ENCODE assay signal across 1 cellular context in genomic region chr20:62301773-62302340, GRCh38.
TF ChIP-seq lines count a peak whose summit lies in the region.

No MANE protein-coding gene starts in this region.

TF ChIP-seq in HepG2, 621 proteins besides CTCF, POLR2A, EP300 and RAD21 (continued from another document):
- TF ChIP-seq, protein P1, sequence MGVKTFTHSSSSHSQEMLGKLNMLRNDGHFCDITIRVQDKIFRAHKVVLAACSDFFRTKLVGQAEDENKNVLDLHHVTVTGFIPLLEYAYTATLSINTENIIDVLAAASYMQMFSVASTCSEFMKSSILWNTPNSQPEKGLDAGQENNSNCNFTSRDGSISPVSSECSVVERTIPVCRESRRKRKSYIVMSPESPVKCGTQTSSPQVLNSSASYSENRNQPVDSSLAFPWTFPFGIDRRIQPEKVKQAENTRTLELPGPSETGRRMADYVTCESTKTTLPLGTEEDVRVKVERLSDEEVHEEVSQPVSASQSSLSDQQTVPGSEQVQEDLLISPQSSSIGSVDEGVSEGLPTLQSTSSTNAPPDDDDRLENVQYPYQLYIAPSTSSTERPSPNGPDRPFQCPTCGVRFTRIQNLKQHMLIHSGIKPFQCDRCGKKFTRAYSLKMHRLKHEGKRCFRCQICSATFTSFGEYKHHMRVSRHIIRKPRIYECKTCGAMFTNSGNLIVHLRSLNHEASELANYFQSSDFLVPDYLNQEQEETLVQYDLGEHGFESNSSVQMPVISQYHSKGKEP (CRISPR knock-in tag; IDR thresholded peaks at IDR 0.05), result 0 out of 2 replicates have a peak, but pooled peaks have one; percentile 62
- TF ChIP-seq ZFP82 (CRISPR knock-in tag; IDR thresholded peaks at IDR 0.05; ENCODE audit: borderline replicate concordance) (no peak), ZSCAN12 (CRISPR knock-in tag; IDR thresholded peaks at IDR 0.05) (peak; percentile 41; the same call in 1 of the 2 replicates), FOXK2 (IDR thresholded peaks at IDR 0.05) (no peak), ZMAT5 (CRISPR knock-in tag; IDR thresholded peaks at IDR 0.05; ENCODE audit: borderline replicate concordance, low read depth) (no peak), JDP2 (CRISPR knock-in tag; IDR thresholded peaks at IDR 0.05; ENCODE audit: borderline replicate concordance) (no peak), ZNF552 (CRISPR knock-in tag; IDR thresholded peaks at IDR 0.05; ENCODE audit: borderline replicate concordance) (0 out of 2 replicates have a peak, but pooled peaks have one; percentile 84), ZFP62 (CRISPR knock-in tag; IDR thresholded peaks at IDR 0.05) (no peak), THAP11 (CRISPR knock-in tag; IDR thresholded peaks at IDR 0.05) (peak; percentile 80), ZNF430 (CRISPR knock-in tag; IDR thresholded peaks at IDR 0.05) (peak; percentile 91), ZFP36L1 (CRISPR knock-in tag; IDR thresholded peaks at IDR 0.05) (no peak), AGO1 (IDR thresholded peaks at IDR 0.05; ENCODE audit: low read depth, low read length, poor library complexity, severe bottlenecking) (no peak), ZFP36 (IDR thresholded peaks at IDR 0.05; ENCODE audit: borderline replicate concordance, low read depth, low read length, partially characterized antibody) (no peak), MEIS2 (CRISPR knock-in tag; IDR thresholded peaks at IDR 0.05) (peak; percentile 96), MXD1 (CRISPR knock-in tag; IDR thresholded peaks at IDR 0.05) (no peak), ZNF7 (CRISPR knock-in tag; IDR thresholded peaks at IDR 0.05) (peak; percentile 83), RBM22 (optimal IDR thresholded peaks at IDR 0.05; ENCODE audit: low read length) (peak; percentile 41), ZFP90 (CRISPR knock-in tag; IDR thresholded peaks at IDR 0.05; ENCODE audit: borderline replicate concordance) (peak; percentile 96; the same call in 1 of the 2 replicates), ZSCAN30 (CRISPR knock-in tag; IDR thresholded peaks at IDR 0.05) (peak; percentile 71; the same call in 1 of the 2 replicates), ZFY (CRISPR knock-in tag; IDR thresholded peaks at IDR 0.05) (no peak; the same call in 1 of the 2 replicates), ZNF557 (CRISPR knock-in tag; IDR thresholded peaks at IDR 0.05) (0 out of 2 replicates have a peak, but pooled peaks have one; percentile 92), AKNA (CRISPR knock-in tag; IDR thresholded peaks at IDR 0.05; ENCODE audit: borderline replicate concordance) (no peak), ZNF598 (CRISPR knock-in tag; IDR thresholded peaks at IDR 0.05; ENCODE audit: borderline replicate concordance) (peak; percentile 70; the same call in 1 of the 2 replicates), ZNF556 (CRISPR knock-in tag; IDR thresholded peaks at IDR 0.05; ENCODE audit: borderline replicate concordance) (peak; percentile 98), ELF1 (CRISPR knock-in tag; IDR thresholded peaks at IDR 0.05) (peak; percentile 76), RELA (CRISPR knock-in tag; IDR thresholded peaks at IDR 0.05) (peak; percentile 88; the same call in 1 of the 2 replicates), SSRP1 (CRISPR knock-in tag; IDR thresholded peaks at IDR 0.05) (no peak), ZNF670 (CRISPR knock-in tag; IDR thresholded peaks at IDR 0.05; ENCODE audit: borderline replicate concordance) (peak; percentile 90), ZBTB43 (CRISPR knock-in tag; conservative IDR thresholded peaks at IDR 0.05) (peak; percentile 89), SP2 (CRISPR knock-in tag; IDR thresholded peaks at IDR 0.05) (peak; percentile 45; the same call in 1 of the 2 replicates), CCAR2 (optimal IDR thresholded peaks at IDR 0.05; ENCODE audit: low read depth, low read length) (peak; percentile 42)
- TF ChIP-seq, protein P2, sequence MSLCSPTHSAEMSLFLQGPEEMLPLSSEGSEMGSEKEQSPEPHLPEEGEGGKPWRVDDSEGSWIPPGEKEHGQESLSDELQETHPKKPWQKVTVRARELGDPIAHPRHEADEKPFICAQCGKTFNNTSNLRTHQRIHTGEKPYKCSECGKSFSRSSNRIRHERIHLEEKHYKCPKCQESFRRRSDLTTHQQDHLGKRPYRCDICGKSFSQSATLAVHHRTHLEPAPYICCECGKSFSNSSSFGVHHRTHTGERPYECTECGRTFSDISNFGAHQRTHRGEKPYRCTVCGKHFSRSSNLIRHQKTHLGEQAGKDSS (CRISPR knock-in tag; IDR thresholded peaks at IDR 0.05; ENCODE audit: borderline replicate concordance, low read depth), result peak; percentile 97
- TF ChIP-seq, protein P3, sequence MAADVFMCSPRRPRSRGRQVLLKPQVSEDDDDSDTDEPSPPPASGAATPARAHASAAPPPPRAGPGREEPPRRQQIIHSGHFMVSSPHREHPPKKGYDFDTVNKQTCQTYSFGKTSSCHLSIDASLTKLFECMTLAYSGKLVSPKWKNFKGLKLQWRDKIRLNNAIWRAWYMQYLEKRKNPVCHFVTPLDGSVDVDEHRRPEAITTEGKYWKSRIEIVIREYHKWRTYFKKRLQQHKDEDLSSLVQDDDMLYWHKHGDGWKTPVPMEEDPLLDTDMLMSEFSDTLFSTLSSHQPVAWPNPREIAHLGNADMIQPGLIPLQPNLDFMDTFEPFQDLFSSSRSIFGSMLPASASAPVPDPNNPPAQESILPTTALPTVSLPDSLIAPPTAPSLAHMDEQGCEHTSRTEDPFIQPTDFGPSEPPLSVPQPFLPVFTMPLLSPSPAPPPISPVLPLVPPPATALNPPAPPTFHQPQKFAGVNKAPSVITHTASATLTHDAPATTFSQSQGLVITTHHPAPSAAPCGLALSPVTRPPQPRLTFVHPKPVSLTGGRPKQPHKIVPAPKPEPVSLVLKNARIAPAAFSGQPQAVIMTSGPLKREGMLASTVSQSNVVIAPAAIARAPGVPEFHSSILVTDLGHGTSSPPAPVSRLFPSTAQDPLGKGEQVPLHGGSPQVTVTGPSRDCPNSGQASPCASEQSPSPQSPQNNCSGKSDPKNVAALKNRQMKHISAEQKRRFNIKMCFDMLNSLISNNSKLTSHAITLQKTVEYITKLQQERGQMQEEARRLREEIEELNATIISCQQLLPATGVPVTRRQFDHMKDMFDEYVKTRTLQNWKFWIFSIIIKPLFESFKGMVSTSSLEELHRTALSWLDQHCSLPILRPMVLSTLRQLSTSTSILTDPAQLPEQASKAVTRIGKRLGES (CRISPR knock-in tag; IDR thresholded peaks at IDR 0.05; ENCODE audit: borderline replicate concordance), result 0 out of 2 replicates have a peak, but pooled peaks have one; percentile 28
- TF ChIP-seq, protein P4, sequence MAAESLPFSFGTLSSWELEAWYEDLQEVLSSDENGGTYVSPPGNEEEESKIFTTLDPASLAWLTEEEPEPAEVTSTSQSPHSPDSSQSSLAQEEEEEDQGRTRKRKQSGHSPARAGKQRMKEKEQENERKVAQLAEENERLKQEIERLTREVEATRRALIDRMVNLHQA (CRISPR knock-in tag; IDR thresholded peaks at IDR 0.05), result no peak
- TF ChIP-seq, protein P5, sequence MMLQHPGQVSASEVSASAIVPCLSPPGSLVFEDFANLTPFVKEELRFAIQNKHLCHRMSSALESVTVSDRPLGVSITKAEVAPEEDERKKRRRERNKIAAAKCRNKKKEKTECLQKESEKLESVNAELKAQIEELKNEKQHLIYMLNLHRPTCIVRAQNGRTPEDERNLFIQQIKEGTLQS (CRISPR knock-in tag; IDR thresholded peaks at IDR 0.05), result peak; percentile 82
- TF ChIP-seq, protein P6, sequence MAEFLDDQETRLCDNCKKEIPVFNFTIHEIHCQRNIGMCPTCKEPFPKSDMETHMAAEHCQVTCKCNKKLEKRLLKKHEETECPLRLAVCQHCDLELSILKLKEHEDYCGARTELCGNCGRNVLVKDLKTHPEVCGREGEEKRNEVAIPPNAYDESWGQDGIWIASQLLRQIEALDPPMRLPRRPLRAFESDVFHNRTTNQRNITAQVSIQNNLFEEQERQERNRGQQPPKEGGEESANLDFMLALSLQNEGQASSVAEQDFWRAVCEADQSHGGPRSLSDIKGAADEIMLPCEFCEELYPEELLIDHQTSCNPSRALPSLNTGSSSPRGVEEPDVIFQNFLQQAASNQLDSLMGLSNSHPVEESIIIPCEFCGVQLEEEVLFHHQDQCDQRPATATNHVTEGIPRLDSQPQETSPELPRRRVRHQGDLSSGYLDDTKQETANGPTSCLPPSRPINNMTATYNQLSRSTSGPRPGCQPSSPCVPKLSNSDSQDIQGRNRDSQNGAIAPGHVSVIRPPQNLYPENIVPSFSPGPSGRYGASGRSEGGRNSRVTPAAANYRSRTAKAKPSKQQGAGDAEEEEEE (CRISPR knock-in tag; IDR thresholded peaks at IDR 0.05; ENCODE audit: borderline replicate concordance), result no peak
